In genomic region chr11:128803440-128803839, GRCh38 we compare ENCODE assay signal across 17 cellular contexts.
DNase-seq lines count a peak whose midpoint lies in the region; ATAC-seq and TF ChIP-seq lines count a peak whose summit lies in the region.
"Had no signal": no experiment of that assay in that cellular context is flagged by ENCODE, and none has a peak within 500 bp of the region (broad histone marks: within the 10 kb centered on the region; RNA-seq: fewer than 3 reads in every experiment).

No MANE protein-coding gene starts in this region.

- 54% methylated on average over 3 of the region's 3 CpGs for WGBS in right cardiac atrium

- H3K9me3 ChIP-seq in right cardiac atrium (ENCODE audit: control insufficient read depth, low read length) (no peaks in the 10 kb centered on the region), tibial artery (no peaks in the 10 kb centered on the region), SJCRH30 (replicated peaks) (no peaks in the 10 kb centered on the region)
- H3K9me3 ChIP-seq: HAP-1, stomach had no signal

- no peaks in the 10 kb centered on the region for H3K9me3 Mint-ChIP-seq in central memory CD8-positive, alpha-beta T cell
- H3K9me3 Mint-ChIP-seq in natural killer cell, result no peaks in the 10 kb centered on the region

- no peak overlapping the region for H3K4me3 ChIP-seq in right cardiac atrium (ENCODE audit: low read length)
- no peak overlapping the region for H3K4me3 ChIP-seq in tibial artery
- H3K4me3 ChIP-seq in SJCRH30, result no peak overlapping the region
- H3K4me3 ChIP-seq: HAP-1, stomach had no signal

- peak; percentile 28 to 41 for ATAC-seq in right cardiac atrium
- no peak for ATAC-seq in Right ventricle myocardium inferior
- no peak for ATAC-seq in central memory CD8-positive, alpha-beta T cell (replicated peaks; ENCODE audit: extremely low read depth, poor library complexity, severe bottlenecking)
- no peak for ATAC-seq in natural killer cell

- peaks cover 44% of the 10 kb centered on the region for H3K4me1 Mint-ChIP-seq in central memory CD8-positive, alpha-beta T cell
- peaks cover 74 to 79% of the 10 kb centered on the region in 2 donors for H3K4me1 Mint-ChIP-seq in natural killer cell

- H3K4me3 Mint-ChIP-seq in central memory CD8-positive, alpha-beta T cell, result no peak overlapping the region
- peak overlapping the region; percentile 51 for H3K4me3 Mint-ChIP-seq in natural killer cell

- no peaks in the 10 kb centered on the region for H3K27me3 Mint-ChIP-seq in central memory CD8-positive, alpha-beta T cell
- no peaks in the 10 kb centered on the region for H3K27me3 Mint-ChIP-seq in natural killer cell (ENCODE audit: low read depth in 2 of 2)

- H3K36me3 ChIP-seq in tibial artery (peaks cover 0 to 7% (median 0%) of the 10 kb centered on the region in 3 donors), SJCRH30 (no peaks in the 10 kb centered on the region)
- H3K36me3 ChIP-seq: HAP-1, WERI-Rb-1 had no signal

- peaks cover 6% of the 10 kb centered on the region for H3K4me1 ChIP-seq in right cardiac atrium (ENCODE audit: control insufficient read depth, insufficient read depth, low read length)
- no peaks in the 10 kb centered on the region for H3K4me1 ChIP-seq in tibial artery
- no peaks in the 10 kb centered on the region for H3K4me1 ChIP-seq in SJCRH30
- H3K4me1 ChIP-seq: HAP-1, stomach had no signal

- TF ChIP-seq CTCF in natural killer cell (IDR thresholded peaks at IDR 0.05) (no peak), tibial artery (IDR thresholded peaks at IDR 0.05) (no peak)

- no peak overlapping the region for H3K27ac ChIP-seq in right cardiac atrium (ENCODE audit: low read length)
- H3K27ac ChIP-seq in tibial artery, result no peak overlapping the region
- no peak overlapping the region for H3K27ac ChIP-seq in SJCRH30
- H3K27ac ChIP-seq: stomach, WERI-Rb-1 had no signal

- intact Hi-C loops in right cardiac atrium (cut with DNase I), result no loop called here
- intact Hi-C loops in Right ventricle myocardium inferior (cut with DNase I), result no loop called here
- intact Hi-C loops in natural killer cell (cut with micrococcal nuclease), result no loop called here
- intact Hi-C loops in tibial artery (cut with DNase I; ENCODE audit: low total_unique reads), result no loop called here

- DNase-seq in right cardiac atrium (no peak), Right ventricle myocardium inferior (ENCODE audit: missing footprints) (no peak), natural killer cell (no peak), tibial artery (no peak), SJCRH30 (no peak), DMS79 (lab: John Stamatoyannopoulos, UW) (no peak), mucosa of gallbladder (ENCODE audit: low spot score) (no peak)
- no peak for DNase-seq in central memory CD8-positive, alpha-beta T cell (ENCODE audit: low spot score in 2 of 2)
- DNase-seq: effector CD4-positive, alpha-beta T cell; kidney glomerular epithelial cell; NCI-H1105 treated with DMSO at 0.1 percent for 48 hours; NCI-H2171 treated with DMSO at 0.1 percent for 48 hours; stimulated activated CD4-positive, alpha-beta T cell treated with anti-CD3 and anti-CD28 coated beads, Interleukin-12 subunit alpha, Interleukin-12 subunit beta, amount 100 ng/mL, for 4 hours; stomach; WERI-Rb-1 had no signal

- H3K36me3 Mint-ChIP-seq in central memory CD8-positive, alpha-beta T cell (ENCODE audit: insufficient read depth), result peaks cover 45% of the 10 kb centered on the region
- H3K36me3 Mint-ChIP-seq in natural killer cell, result peaks cover 10% of the 10 kb centered on the region

- peak overlapping the region; percentile 52 for H3K27ac Mint-ChIP-seq in central memory CD8-positive, alpha-beta T cell (ENCODE audit: low read depth)
- H3K27ac Mint-ChIP-seq in natural killer cell, result peak overlapping the region; percentile 77 to 88
- H3K27ac Mint-ChIP-seq: progenitor cell of endocrine pancreas had no signal

- H3K27me3 ChIP-seq in right cardiac atrium (ENCODE audit: control insufficient read depth, insufficient read depth) (no peaks in the 10 kb centered on the region), tibial artery (no peaks in the 10 kb centered on the region), SJCRH30 (no peaks in the 10 kb centered on the region)
- H3K27me3 ChIP-seq: stomach had no signal

Comparison
In these comparisons a context has a peak if more than half of its experiments do, and no peak if none do; other contexts are left out.
1. ATAC-seq: peak in right cardiac atrium (2 of 2); none in Right ventricle myocardium inferior (single experiment), central memory CD8-positive, alpha-beta T cell (single experiment) and natural killer cell (0 of 3).